Comparison of ENCODE assay signal across 8 cellular contexts in genomic region chr2:71299507-71299906, GRCh38. TPM values are rescaled to one million over a fixed set of nuclear protein-coding genes. Genes with fewer than 3 reads are reported as not detected.
A peak's percentile ranks its signal among the peaks of the same experiment; 100 is the strongest.
DNase-seq lines count a peak whose midpoint lies in the region; ATAC-seq and TF ChIP-seq lines count a peak whose summit lies in the region.

No MANE protein-coding gene starts in this region.

- TF ChIP-seq CTCF in GM12875 (IDR thresholded peaks at IDR 0.05; ENCODE audit: borderline replicate concordance, insufficient read depth, low read depth, low read length): peak; percentile 31; the same call in 1 of the 2 replicates
- peak; percentile 75 for TF ChIP-seq CTCF in fibroblast of pulmonary artery (IDR thresholded peaks at IDR 0.05; ENCODE audit: low read length, missing control alignments)
- peak in 3 of 4 experiments; percentile 40 to 75 (median 55) for TF ChIP-seq CTCF in sigmoid colon (IDR thresholded peaks at IDR 0.05)

- 64 to 67% methylated on average over 2 of the region's 2 CpGs for WGBS in sigmoid colon, 2 donors

- TF ChIP-seq POLR2A in sigmoid colon (IDR thresholded peaks at IDR 0.05): no peak

- H3K4me1 ChIP-seq in sigmoid colon: no peaks in the 10 kb centered on the region
- H3K4me1 ChIP-seq in effector memory CD4-positive, alpha-beta T cell (ENCODE audit: control insufficient read depth, insufficient read depth, low read length, poor library complexity, severe bottlenecking): no peaks in the 10 kb centered on the region

- no peaks in the 10 kb centered on the region for H3K9me3 ChIP-seq in sigmoid colon
- no peaks in the 10 kb centered on the region for H3K9me3 ChIP-seq in effector memory CD4-positive, alpha-beta T cell (ENCODE audit: control insufficient read depth, low read length)

- H3K4me3 ChIP-seq in GM12875 (ENCODE audit: low read depth, low read length): no peak overlapping the region
- no peak overlapping the region for H3K4me3 ChIP-seq in fibroblast of pulmonary artery (replicated peaks; ENCODE audit: low read depth, low read length)
- no peak overlapping the region for H3K4me3 ChIP-seq in sigmoid colon
- H3K4me3 ChIP-seq in effector memory CD4-positive, alpha-beta T cell (ENCODE audit: insufficient read depth, low read depth, low read length, poor library complexity, severe bottlenecking): no peak overlapping the region

- no peak for ATAC-seq in HG03432 (IDR thresholded peaks at IDR 0.05; ENCODE audit: unreplicated experiment)

- no peaks in the 10 kb centered on the region for H3K36me3 ChIP-seq in sigmoid colon
- H3K36me3 ChIP-seq in effector memory CD4-positive, alpha-beta T cell (ENCODE audit: control insufficient read depth, insufficient read depth, low read length): no peaks in the 10 kb centered on the region

- intact Hi-C loops in sigmoid colon (cut with DNase I): loop anchor here (1.0 kb wide), 1 partner anchor 211 kb away; no protein-coding TSS in a partner anchor

- H3K27ac ChIP-seq in sigmoid colon (no peak overlapping the region), caudate nucleus (ENCODE audit: low read depth, low read length) (no peak overlapping the region)
- no peak overlapping the region for H3K27ac ChIP-seq in effector memory CD4-positive, alpha-beta T cell (ENCODE audit: insufficient read depth, low read length, poor library complexity, severe bottlenecking)

- H3K27me3 ChIP-seq in sigmoid colon: no peaks in the 10 kb centered on the region
- no peaks in the 10 kb centered on the region for H3K27me3 ChIP-seq in effector memory CD4-positive, alpha-beta T cell (replicated peaks; ENCODE audit: control insufficient read depth, insufficient read depth, low read length, poor library complexity, severe bottlenecking)

- no peak for TF ChIP-seq EP300 in sigmoid colon (IDR thresholded peaks at IDR 0.05)

- DNase-seq in AG20443 (ENCODE audit: low spot score) (peak; percentile 53), RPMI7951 (ENCODE audit: low read depth) (peak; percentile 46), fibroblast of pulmonary artery (ENCODE audit: low read depth) (peak; percentile 63), sigmoid colon (no peak), caudate nucleus (lab: John Stamatoyannopoulos, UW) (no peak)
- no peak for DNase-seq in effector memory CD4-positive, alpha-beta T cell

RNA-seq across cellular contexts. Expression of gene ZNF638, which starts 32.1 kb away (rescaled TPM):
- total RNA-seq in RPMI7951 (2014; rRNA removed; shearing (Covaris generic)): 71.0 and 87.6 TPM in 2 replicates
- 100 to 1,000 TPM; 161 to 184 (median 176) TPM for total RNA-seq in sigmoid colon
- polyA plus RNA-seq in sigmoid colon: 10 to 100 TPM; 28.7 to 69.8 (median 43.8) TPM

Comparison
In these comparisons a context has a peak if more than half of its experiments do, and no peak if none do; other contexts are left out.
1. DNase-seq: peak in AG20443 (single experiment), RPMI7951 (single experiment) and fibroblast of pulmonary artery (single experiment); none in sigmoid colon (single experiment), caudate nucleus (0 of 61) and effector memory CD4-positive, alpha-beta T cell (0 of 3).
2. Peak in every context shown above with its lines, with median percentiles within 50 percentile points of each other: CTCF ChIP-seq.